32 cellular contexts compared by ENCODE assay signal in the genomic region with DNA sequence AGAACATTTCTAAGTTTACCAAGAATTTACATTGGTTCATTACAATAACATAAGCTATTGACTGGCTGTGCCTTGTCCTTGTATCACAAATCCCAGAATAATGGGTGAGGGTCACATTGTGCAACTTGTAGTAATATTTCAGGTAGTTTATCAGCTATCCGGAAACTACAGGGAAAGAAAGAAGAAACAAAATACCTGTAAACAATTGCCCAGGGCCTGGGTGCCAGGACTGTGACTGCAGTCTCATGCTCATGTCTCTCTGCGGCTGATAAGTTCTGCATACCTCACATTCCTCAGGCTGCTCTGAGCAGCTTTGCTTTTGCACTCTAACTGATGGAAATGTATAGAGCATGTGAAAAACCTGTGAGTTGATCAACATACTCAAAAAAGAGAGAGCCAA.
DNase-seq lines count a peak whose midpoint lies in the region; ATAC-seq and TF ChIP-seq lines count a peak whose summit lies in the region.
"Had no signal": no experiment of that assay in that cellular context is flagged by ENCODE, and none has a peak within 500 bp of the region (broad histone marks: within the 10 kb centered on the region; RNA-seq: fewer than 3 reads in every experiment).

No MANE protein-coding gene starts in this region.

- no peak overlapping the region for H3K4me3 ChIP-seq in Caco-2 (ENCODE audit: low read depth, low read length)
- H3K4me3 ChIP-seq in mesendoderm (ENCODE audit: low read length) = no peak overlapping the region
- H3K4me3 ChIP-seq in Peyer's patch = no peak overlapping the region
- H3K4me3 ChIP-seq: coronary artery, prostate gland had no signal

- H3K56ac ChIP-seq in mesendoderm (ENCODE audit: low read length) = no peak overlapping the region

- H3K4ac ChIP-seq in mesendoderm (ENCODE audit: low read depth, low read length) = no peak overlapping the region

- peaks cover 13% of the 10 kb centered on the region for H3K36me3 Mint-ChIP-seq in Caco-2 (ENCODE audit: insufficient read depth, unreplicated experiment)
- peaks cover 12% of the 10 kb centered on the region for H3K36me3 Mint-ChIP-seq in chondrocyte (ENCODE audit: low read depth)
- H3K36me3 Mint-ChIP-seq: activated CD8-positive, alpha-beta memory T cell treated with anti-CD3 and anti-CD28 coated beads, Interleukin-2, amount 10 ng/mL, durations not matched to agents 7 days and 5 days; IgD-negative memory B cell had no signal

- WGBS in mesendoderm (ENCODE audit: extremely low coverage, insufficient coverage, low lambda C conversion rate) = no CpG with 5 or more reads among the region's 2 CpGs

- intact Hi-C loops in Caco-2 (cut with micrococcal nuclease; ENCODE audit: unreplicated experiment) = no loop called here

- no peak for TF ChIP-seq CTCF in Caco-2 (IDR thresholded peaks at IDR 0.05; ENCODE audit: insufficient read depth in 1 of 2, low read depth in 1 of 2, low read length in 1 of 2, severe bottlenecking in 1 of 2, unreplicated experiment in 1 of 2)
- no peak for TF ChIP-seq CTCF in chondrocyte (IDR thresholded peaks at IDR 0.05)
- TF ChIP-seq CTCF in Peyer's patch (IDR thresholded peaks at IDR 0.05) = no peak

- H3K4me1 Mint-ChIP-seq in Caco-2 (ENCODE audit: low read depth, unreplicated experiment) (no peaks in the 10 kb centered on the region), chondrocyte (ENCODE audit: low read depth) (peaks cover 4% of the 10 kb centered on the region)
- H3K4me1 Mint-ChIP-seq: activated CD4-positive, alpha-beta T cell treated with anti-CD3 and anti-CD28 coated beads, Interleukin-2, amount 10 ng/mL, durations not matched to agents 24 days and 14 days; activated CD8-positive, alpha-beta memory T cell treated with anti-CD3 and anti-CD28 coated beads, Interleukin-2, amount 10 ng/mL, durations not matched to agents 7 days and 5 days; naive thymus-derived CD8-positive, alpha-beta T cell had no signal

- H4K5ac ChIP-seq in mesendoderm (ENCODE audit: low read length) = no peak overlapping the region

- H3K27me3 ChIP-seq in Caco-2 (replicated peaks; ENCODE audit: control insufficient read depth, insufficient read depth, low read length) (no peaks in the 10 kb centered on the region), mesendoderm (ENCODE audit: insufficient read depth, low read length, poor library complexity) (no peaks in the 10 kb centered on the region), Peyer's patch (no peaks in the 10 kb centered on the region)
- H3K27me3 ChIP-seq: BE2C, foreskin keratinocyte had no signal

- no peak overlapping the region for H3K9ac ChIP-seq in mesendoderm (ENCODE audit: low read length)

- CTCF ChIA-PET in Caco-2 (lab: Charles Lee) = interaction anchor here (0.9 kb wide), 1 partner anchor 159 kb away, joined by 3 read pairs; no protein-coding TSS in a partner anchor

- H3K27ac ChIP-seq in mesendoderm (ENCODE audit: low read depth, low read length) (no peak overlapping the region), Peyer's patch (no peak overlapping the region)
- H3K27ac ChIP-seq: coronary artery, foreskin keratinocyte, prostate gland had no signal

- H3K18ac ChIP-seq in mesendoderm (ENCODE audit: low read length) = no peak overlapping the region

- no peak overlapping the region for H4K8ac ChIP-seq in mesendoderm (ENCODE audit: low read depth, low read length)

- no peaks in the 10 kb centered on the region for H3K79me1 ChIP-seq in mesendoderm (ENCODE audit: low read length)

- no peaks in the 10 kb centered on the region for H3K27me3 Mint-ChIP-seq in Caco-2 (ENCODE audit: insufficient read depth, unreplicated experiment)
- H3K27me3 Mint-ChIP-seq in chondrocyte (ENCODE audit: low read depth) = no peaks in the 10 kb centered on the region
- H3K27me3 Mint-ChIP-seq: activated CD4-positive, alpha-beta T cell treated with anti-CD3 and anti-CD28 coated beads, Interleukin-2, amount 10 ng/mL, durations not matched to agents 24 days and 14 days; activated CD8-positive, alpha-beta memory T cell treated with anti-CD3 and anti-CD28 coated beads, Interleukin-2, amount 10 ng/mL, durations not matched to agents 7 days and 5 days; IgD-negative memory B cell had no signal

- POLR2A ChIA-PET in Caco-2 (lab: Charles Lee) = no interaction called here

- H3K9me3 ChIP-seq in Caco-2 = peaks cover 29% of the 10 kb centered on the region
- peaks cover 0 to 7% (median 3%) of the 10 kb centered on the region in 4 donors for H3K9me3 ChIP-seq in Peyer's patch
- H3K9me3 ChIP-seq: BE2C, prostate gland had no signal

- BruUV-seq in Caco-2 (replicated peaks; lab: Mats Ljungman, UMichigan) = no TSS peak

- peak; percentile 25 to 61 for DNase-seq in Caco-2
- DNase-seq in M059J (ENCODE audit: low read depth) = peak; percentile 27
- no peak for DNase-seq in chondrocyte (ENCODE audit: low spot score)
- DNase-seq in mesendoderm = peak; percentile 80
- DNase-seq in DMS153 (lab: John Stamatoyannopoulos, UW) = no peak
- DNase-seq in Peyer's patch = no peak
- DNase-seq: ACHN; activated CD4-positive, alpha-beta T cell treated with anti-CD3 and anti-CD28 coated beads, Interleukin-2, amount 10 ng/mL, durations not matched to agents 24 days and 14 days; activated CD8-positive, alpha-beta memory T cell treated with anti-CD3 and anti-CD28 coated beads, Interleukin-2, amount 10 ng/mL, durations not matched to agents 7 days and 5 days; activated naive CD4-positive, alpha-beta T cell treated with Interleukin-2 at 50 U/mL for 16 hours; activated T-cell treated with anti-CD3 and anti-CD28 coated beads, Interleukin-2, amount 50 U/mL, for 72 hours; BE2C; DMS53; effector memory CD4-positive, alpha-beta T cell; erythroblast; foreskin keratinocyte; GDM1; H9; midbrain; naive thymus-derived CD8-positive, alpha-beta T cell; NCI-H1105; NCI-H2029; NCI-H446; NCI-H774; nucleus accumbens; stimulated activated CD4-positive, alpha-beta T cell treated with anti-CD3 and anti-CD28 coated beads, Interleukin-15, amount 100 ng/mL, for 24 hours; stimulated activated naive CD4-positive, alpha-beta T cell had no signal

- no peak overlapping the region for H3K4me3 Mint-ChIP-seq in Caco-2 (ENCODE audit: unreplicated experiment)
- H3K4me3 Mint-ChIP-seq in chondrocyte (ENCODE audit: unreplicated experiment) = no peak overlapping the region
- H3K4me3 Mint-ChIP-seq: activated CD4-positive, alpha-beta T cell treated with anti-CD3 and anti-CD28 coated beads, Interleukin-2, amount 10 ng/mL, durations not matched to agents 24 days and 14 days; activated CD8-positive, alpha-beta memory T cell treated with anti-CD3 and anti-CD28 coated beads, Interleukin-2, amount 10 ng/mL, durations not matched to agents 7 days and 5 days; activated T-cell treated with anti-CD3 and anti-CD28 coated beads, Interleukin-2, amount 50 U/mL, for 72 hours; H9; IgD-negative memory B cell; naive thymus-derived CD8-positive, alpha-beta T cell had no signal

- H3K23ac ChIP-seq in mesendoderm (ENCODE audit: low read length) = no peak overlapping the region

- no peak overlapping the region for H2BK5ac ChIP-seq in mesendoderm (ENCODE audit: low read length)

- no peak overlapping the region for H2BK120ac ChIP-seq in mesendoderm (ENCODE audit: low read depth, low read length)

- peak overlapping the region; percentile 7 for H2BK15ac ChIP-seq in mesendoderm (replicated peaks; ENCODE audit: low read depth)

- TF ChIP-seq POLR2A in Peyer's patch (IDR thresholded peaks at IDR 0.05) = no peak

- no peaks in the 10 kb centered on the region for H3K79me2 ChIP-seq in mesendoderm (ENCODE audit: control insufficient read depth, insufficient read depth, low read length)

- H3K36me3 ChIP-seq in Caco-2 (ENCODE audit: control insufficient read depth, insufficient read depth, low read length) (no peaks in the 10 kb centered on the region), mesendoderm (ENCODE audit: control insufficient read depth, insufficient read depth, low read length) (no peaks in the 10 kb centered on the region), Peyer's patch (no peaks in the 10 kb centered on the region)
- H3K36me3 ChIP-seq: BE2C, prostate gland had no signal

- H3K27ac Mint-ChIP-seq in Caco-2 (ENCODE audit: unreplicated experiment) (no peak overlapping the region), chondrocyte (ENCODE audit: unreplicated experiment) (peak overlapping the region; percentile 37)
- H3K27ac Mint-ChIP-seq: activated CD4-positive, alpha-beta T cell treated with anti-CD3 and anti-CD28 coated beads, Interleukin-2, amount 10 ng/mL, durations not matched to agents 24 days and 14 days; activated CD8-positive, alpha-beta memory T cell treated with anti-CD3 and anti-CD28 coated beads, Interleukin-2, amount 10 ng/mL, durations not matched to agents 7 days and 5 days; activated T-cell treated with anti-CD3 and anti-CD28 coated beads, Interleukin-2, amount 50 U/mL, for 72 hours; H9; IgD-negative memory B cell; naive thymus-derived CD8-positive, alpha-beta T cell had no signal

- H3K9me3 Mint-ChIP-seq in Caco-2 (ENCODE audit: unreplicated experiment) (peaks cover 20% of the 10 kb centered on the region), chondrocyte (ENCODE audit: low read depth) (peaks cover 34% of the 10 kb centered on the region)

- ATAC-seq in HG02981 (IDR thresholded peaks at IDR 0.05; ENCODE audit: unreplicated experiment) = no peak
- ATAC-seq: activated CD8-positive, alpha-beta memory T cell treated with anti-CD3 and anti-CD28 coated beads, Interleukin-2, amount 10 ng/mL, durations not matched to agents 7 days and 5 days; activated T-cell treated with anti-CD3 and anti-CD28 coated beads, Interleukin-2, amount 50 U/mL, for 72 hours; foreskin keratinocyte; left lobe of liver; naive thymus-derived CD8-positive, alpha-beta T cell had no signal

- no peak overlapping the region for H2AK5ac ChIP-seq in mesendoderm (ENCODE audit: low read length)

- H3K4me2 ChIP-seq in mesendoderm (ENCODE audit: low read length) = no peak overlapping the region

- no peaks in the 10 kb centered on the region for H3K4me1 ChIP-seq in Caco-2
- H3K4me1 ChIP-seq in mesendoderm (ENCODE audit: control insufficient read depth, low read depth, low read length) = no peaks in the 10 kb centered on the region
- no peaks in the 10 kb centered on the region for H3K4me1 ChIP-seq in Peyer's patch
- H3K4me1 ChIP-seq: BE2C, foreskin keratinocyte, prostate gland had no signal

Comparison
In these comparisons a context has a peak if more than half of its experiments do, and no peak if none do; other contexts are left out.
1. DNase-seq: peak in Caco-2 (2 of 2), M059J (single experiment) and mesendoderm (single experiment); none in chondrocyte (single experiment), DMS153 (single experiment) and Peyer's patch (0 of 3).